ENCODE assay signal across 9 cellular contexts in genomic region chr9:20319641-20320337, GRCh38.
A peak's percentile ranks its signal among the peaks of the same experiment; 100 is the strongest.
DNase-seq lines count a peak whose midpoint lies in the region; ATAC-seq and TF ChIP-seq lines count a peak whose summit lies in the region.
"Had no signal": no experiment of that assay in that cellular context is flagged by ENCODE, and none has a peak within 500 bp of the region (broad histone marks: within the 10 kb centered on the region; RNA-seq: fewer than 3 reads in every experiment).

No MANE protein-coding gene starts in this region.

- peak overlapping the region; percentile 29 for H3K27ac Mint-ChIP-seq in activated CD4-positive, alpha-beta T cell treated with anti-CD3 and anti-CD28 coated beads for 36 hours
- peak overlapping the region; percentile 70 for H3K27ac Mint-ChIP-seq in stimulated activated naive CD8-positive, alpha-beta T cell treated with anti-CD3 and anti-CD28 coated beads, Interleukin-15, Interleukin-2, amounts not matched to agents 100 ng/mL and 50 ng/mL, for 24 hours
- no peak overlapping the region for H3K27ac Mint-ChIP-seq in stimulated activated naive B cell treated with anti-CD40 and anti-IgM and Interleukin-4, amounts not matched to agents 10 μg/mL and 1 μg/mL and 100 μg/mL, for 72 hours
- H3K27ac Mint-ChIP-seq: naive B cell had no signal

- H3K36me3 ChIP-seq in PC-3 (ENCODE audit: low read depth, low read length) = no peaks in the 10 kb centered on the region
- no peaks in the 10 kb centered on the region for H3K36me3 ChIP-seq in esophagus muscularis mucosa

- no peak overlapping the region for H2AFZ ChIP-seq in PC-3 (ENCODE audit: low read length)

- WGBS in esophagus muscularis mucosa = 46% methylated on average over 7 of the region's 7 CpGs

- CTCF ChIA-PET in activated CD4-positive, alpha-beta T cell treated with anti-CD3 and anti-CD28 coated beads for 36 hours (lab: Charles Lee) = interaction anchor here (0.7 to 0.9 kb wide), 3 partner anchors 9 to 35 kb away, joined by 3 to 4 read pairs (median 4); no protein-coding TSS in a partner anchor
- CTCF ChIA-PET in PC-3 (lab: Charles Lee) = no interaction called here

- H4K20me1 ChIP-seq in PC-3 (ENCODE audit: low read length) = no peaks in the 10 kb centered on the region

- peaks cover 11% of the 10 kb centered on the region for H3K36me3 Mint-ChIP-seq in activated CD4-positive, alpha-beta T cell treated with anti-CD3 and anti-CD28 coated beads for 36 hours (ENCODE audit: low read depth)
- no peaks in the 10 kb centered on the region for H3K36me3 Mint-ChIP-seq in stimulated activated naive CD8-positive, alpha-beta T cell treated with anti-CD3 and anti-CD28 coated beads, Interleukin-15, Interleukin-2, amounts not matched to agents 100 ng/mL and 50 ng/mL, for 24 hours (ENCODE audit: low read depth)
- H3K36me3 Mint-ChIP-seq in stimulated activated naive B cell treated with anti-CD40 and anti-IgM and Interleukin-4, amounts not matched to agents 10 μg/mL and 1 μg/mL and 100 μg/mL, for 72 hours = no peaks in the 10 kb centered on the region
- H3K36me3 Mint-ChIP-seq: naive B cell had no signal

- H3K27ac ChIP-seq in PC-3 (ENCODE audit: low read length) = no peak overlapping the region
- H3K27ac ChIP-seq in esophagus muscularis mucosa (replicated peaks in 1 of 4) = peak overlapping the region; percentile 15 to 65 (median 48)

- intact Hi-C loops in activated CD4-positive, alpha-beta T cell treated with anti-CD3 and anti-CD28 coated beads for 36 hours (cut with DNase I, micrococcal nuclease) = loop anchor here (1.0 to 5.0 kb wide), 8 partner anchors 35 to 778 kb away; partner anchors contain the start of gene MLLT3 (in 1 of the 2)
- intact Hi-C loops in PC-3 (cut with micrococcal nuclease) = no loop called here
- intact Hi-C loops in esophagus muscularis mucosa (cut with DNase I) = loop anchor here (10.0 kb wide), 1 partner anchor 165 kb away; no protein-coding TSS in a partner anchor

- no TSS peak for BruUV-seq in PC-3 (replicated peaks; lab: Mats Ljungman, UMichigan)

- H3K27me3 ChIP-seq in PC-3 (ENCODE audit: low read length) (peaks cover 8% of the 10 kb centered on the region), esophagus muscularis mucosa (no peaks in the 10 kb centered on the region)

- H3K9me3 ChIP-seq in PC-3 (ENCODE audit: low read length) = no peaks in the 10 kb centered on the region
- no peaks in the 10 kb centered on the region for H3K9me3 ChIP-seq in esophagus muscularis mucosa

- DNase-seq in activated CD4-positive, alpha-beta T cell treated with anti-CD3 and anti-CD28 coated beads for 36 hours = peak; percentile 52
- DNase-seq in activated CD4-positive, alpha-beta T cell treated with anti-CD3 and anti-CD28 coated beads, Interleukin-2, amount 50 U/mL, for 1 hour = no peak
- DNase-seq in PC-3 (peak; percentile 19), esophagus muscularis mucosa (ENCODE audit: extremely low spot score) (peak; percentile 86), GOT3 (lab: John Stamatoyannopoulos, UW) (no peak)
- no peak for DNase-seq in stimulated activated naive B cell treated with anti-CD40 and anti-IgM and Interleukin-4, amounts not matched to agents 10 μg/mL and 1 μg/mL and 100 μg/mL, for 72 hours
- DNase-seq: naive B cell had no signal

- peaks cover 90% of the 10 kb centered on the region for H3K4me1 Mint-ChIP-seq in activated CD4-positive, alpha-beta T cell treated with anti-CD3 and anti-CD28 coated beads for 36 hours
- peaks cover 97% of the 10 kb centered on the region for H3K4me1 Mint-ChIP-seq in stimulated activated naive CD8-positive, alpha-beta T cell treated with anti-CD3 and anti-CD28 coated beads, Interleukin-15, Interleukin-2, amounts not matched to agents 100 ng/mL and 50 ng/mL, for 24 hours (ENCODE audit: low read depth)
- no peaks in the 10 kb centered on the region for H3K4me1 Mint-ChIP-seq in stimulated activated naive B cell treated with anti-CD40 and anti-IgM and Interleukin-4, amounts not matched to agents 10 μg/mL and 1 μg/mL and 100 μg/mL, for 72 hours
- H3K4me1 Mint-ChIP-seq: naive B cell had no signal

- peak; percentile 74 for ATAC-seq in activated CD4-positive, alpha-beta T cell treated with anti-CD3 and anti-CD28 coated beads for 36 hours
- no peak; the same call in 1 of the 2 replicates for ATAC-seq in PC-3
- no peak for ATAC-seq in GM18868 (IDR thresholded peaks at IDR 0.05; ENCODE audit: unreplicated experiment)
- ATAC-seq in stimulated activated naive B cell treated with anti-CD40 and anti-IgM and Interleukin-4, amounts not matched to agents 10 μg/mL and 1 μg/mL and 100 μg/mL, for 72 hours (replicated peaks) = no peak

- no peaks in the 10 kb centered on the region for H3F3A ChIP-seq in PC-3 (ENCODE audit: low read length, unreplicated experiment)

- H3K4me1 ChIP-seq in PC-3 (ENCODE audit: insufficient read depth, low read length) = peaks cover 4% of the 10 kb centered on the region; the same call in 1 of the 2 replicates
- peaks cover 9 to 45% (median 32%) of the 10 kb centered on the region in 4 donors for H3K4me1 ChIP-seq in esophagus muscularis mucosa

- TF ChIP-seq CTCF in PC-3 (conservative IDR thresholded peaks at IDR 0.05; ENCODE audit: low read depth, low read length) (no peak), esophagus muscularis mucosa (IDR thresholded peaks at IDR 0.05) (no peak)

- no peak for TF ChIP-seq EP300 in esophagus muscularis mucosa (IDR thresholded peaks at IDR 0.05)

- no peak overlapping the region for H3K4me2 ChIP-seq in PC-3 (ENCODE audit: low read length)

- H3K79me2 ChIP-seq in PC-3 (ENCODE audit: low read length) = no peaks in the 10 kb centered on the region

- no peak for TF ChIP-seq POLR2A in esophagus muscularis mucosa (IDR thresholded peaks at IDR 0.05; ENCODE audit: low read depth)

- H3K9me3 Mint-ChIP-seq in activated CD4-positive, alpha-beta T cell treated with anti-CD3 and anti-CD28 coated beads for 36 hours (ENCODE audit: low read depth) = no peaks in the 10 kb centered on the region
- H3K9me3 Mint-ChIP-seq in stimulated activated naive CD8-positive, alpha-beta T cell treated with anti-CD3 and anti-CD28 coated beads, Interleukin-15, Interleukin-2, amounts not matched to agents 100 ng/mL and 50 ng/mL, for 24 hours = no peaks in the 10 kb centered on the region
- no peaks in the 10 kb centered on the region for H3K9me3 Mint-ChIP-seq in stimulated activated naive B cell treated with anti-CD40 and anti-IgM and Interleukin-4, amounts not matched to agents 10 μg/mL and 1 μg/mL and 100 μg/mL, for 72 hours

- no peak overlapping the region for H3K9ac ChIP-seq in PC-3 (ENCODE audit: low read length)

- H3K9me2 ChIP-seq in PC-3 (replicated peaks; ENCODE audit: low read length) = no peaks in the 10 kb centered on the region

- POLR2A ChIA-PET in activated CD4-positive, alpha-beta T cell treated with anti-CD3 and anti-CD28 coated beads for 36 hours (lab: Charles Lee) = interaction anchor here (0.6 kb wide), 1 partner anchor 9 kb away, joined by 3 read pairs; no protein-coding TSS in a partner anchor
- POLR2A ChIA-PET in PC-3 (lab: Charles Lee; ENCODE audit: unreplicated experiment) = no interaction called here

- no peaks in the 10 kb centered on the region for H3K27me3 Mint-ChIP-seq in activated CD4-positive, alpha-beta T cell treated with anti-CD3 and anti-CD28 coated beads for 36 hours
- no peaks in the 10 kb centered on the region for H3K27me3 Mint-ChIP-seq in stimulated activated naive CD8-positive, alpha-beta T cell treated with anti-CD3 and anti-CD28 coated beads, Interleukin-15, Interleukin-2, amounts not matched to agents 100 ng/mL and 50 ng/mL, for 24 hours
- peaks cover 7 to 8% of the 10 kb centered on the region in 2 donors for H3K27me3 Mint-ChIP-seq in stimulated activated naive B cell treated with anti-CD40 and anti-IgM and Interleukin-4, amounts not matched to agents 10 μg/mL and 1 μg/mL and 100 μg/mL, for 72 hours

- H3K4me3 Mint-ChIP-seq in activated CD4-positive, alpha-beta T cell treated with anti-CD3 and anti-CD28 coated beads for 36 hours = no peak overlapping the region
- H3K4me3 Mint-ChIP-seq in stimulated activated naive CD8-positive, alpha-beta T cell treated with anti-CD3 and anti-CD28 coated beads, Interleukin-15, Interleukin-2, amounts not matched to agents 100 ng/mL and 50 ng/mL, for 24 hours = peak overlapping the region; percentile 35
- no peak overlapping the region for H3K4me3 Mint-ChIP-seq in stimulated activated naive B cell treated with anti-CD40 and anti-IgM and Interleukin-4, amounts not matched to agents 10 μg/mL and 1 μg/mL and 100 μg/mL, for 72 hours
- H3K4me3 Mint-ChIP-seq: naive B cell had no signal

- H3K4me3 ChIP-seq in PC-3 (ENCODE audit: low read length) = no peak overlapping the region
- no peak overlapping the region for H3K4me3 ChIP-seq in esophagus muscularis mucosa

Comparison
In these comparisons a context has a peak if more than half of its experiments do, and no peak if none do; other contexts are left out.
1. DNase-seq: peak in activated CD4-positive, alpha-beta T cell treated with anti-CD3 and anti-CD28 coated beads for 36 hours (single experiment), PC-3 (single experiment) and esophagus muscularis mucosa (single experiment); none in activated CD4-positive, alpha-beta T cell treated with anti-CD3 and anti-CD28 coated beads, Interleukin-2, amount 50 U/mL, for 1 hour (single experiment), GOT3 (single experiment) and stimulated activated naive B cell treated with anti-CD40 and anti-IgM and Interleukin-4, amounts not matched to agents 10 μg/mL and 1 μg/mL and 100 μg/mL, for 72 hours (single experiment).